8 cellular contexts compared by ENCODE assay signal in the genomic region with DNA sequence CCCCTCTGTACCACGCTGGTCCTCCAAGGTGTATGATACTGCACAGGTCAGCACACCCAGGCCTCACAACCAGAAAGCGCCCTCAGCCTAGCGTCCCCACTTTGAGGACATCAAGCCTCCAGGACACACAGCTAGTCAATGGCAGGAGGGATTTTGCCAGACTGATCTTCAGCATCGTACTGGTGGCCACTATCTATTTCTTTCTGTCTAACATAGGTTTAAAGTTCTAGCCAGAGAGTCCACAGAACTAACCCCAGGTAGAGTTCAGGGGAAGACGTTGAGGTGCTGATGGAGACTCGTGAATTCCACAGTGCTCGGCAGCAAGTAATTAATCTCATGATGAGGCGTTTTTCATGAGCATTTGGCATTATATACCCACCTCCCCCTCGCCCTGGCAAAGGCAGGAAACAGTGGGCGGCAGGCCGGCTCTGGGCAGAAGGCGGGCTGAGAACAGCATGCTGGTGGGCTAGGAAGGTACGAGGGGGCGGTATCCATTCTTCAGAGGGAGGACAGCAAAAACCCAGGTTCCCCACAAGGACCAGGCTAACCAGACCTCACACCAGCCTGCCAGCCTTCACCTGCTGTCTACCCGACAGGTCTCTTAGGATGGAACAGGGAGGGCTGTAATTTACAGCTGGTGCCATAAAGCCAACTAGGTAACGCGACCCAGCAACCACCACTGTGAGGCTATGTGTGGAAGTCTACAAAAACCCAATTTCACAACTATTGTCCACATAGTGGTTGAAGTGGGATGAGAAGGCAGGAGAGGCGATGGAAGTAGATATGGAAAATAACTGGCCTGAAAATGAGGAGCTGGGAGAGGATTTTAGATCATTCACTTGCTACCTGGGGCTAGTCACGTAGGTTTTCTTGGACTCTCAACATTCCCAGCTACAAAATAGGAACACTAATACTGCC. TPM values are rescaled to one million over a fixed set of nuclear protein-coding genes. Genes with fewer than 3 reads are reported as not detected.
DNase-seq lines count a peak whose midpoint lies in the region; ATAC-seq and TF ChIP-seq lines count a peak whose summit lies in the region.

No MANE protein-coding gene starts in this region.

- H3K27me3 Mint-ChIP-seq in CD4-positive, CD25-positive, alpha-beta regulatory T cell, result no peaks in the 10 kb centered on the region

- peaks cover 100% of the 10 kb centered on the region for H3K4me1 ChIP-seq in CD4-positive, CD25-positive, alpha-beta regulatory T cell (ENCODE audit: control insufficient read depth, insufficient read depth, low read length, poor library complexity, severe bottlenecking)
- peaks cover 78% of the 10 kb centered on the region for H3K4me1 ChIP-seq in colonic mucosa
- peaks cover 99 to 100% of the 10 kb centered on the region in 2 experiments for H3K4me1 ChIP-seq in neutrophil (ENCODE audit: control insufficient read depth in 1 of 2, insufficient read depth in 1 of 2, low read depth in 1 of 2, low read length in 1 of 2)

- CTCF ChIA-PET in RWPE1 (lab: Yijun Ruan, JAX), result interaction anchor here (0.9 kb wide), 1 partner anchor 101 kb away, joined by 5 read pairs; no protein-coding TSS in a partner anchor

- H3K27ac Mint-ChIP-seq in CD4-positive, CD25-positive, alpha-beta regulatory T cell, result peak overlapping the region; percentile 93 to 99 (median 98)

- intact Hi-C loops in colonic mucosa (cut with DNase I), result no loop called here

- no peak for TF ChIP-seq CTCF in RWPE1 (conservative IDR thresholded peaks at IDR 0.05; ENCODE audit: low read depth)
- no peak for TF ChIP-seq CTCF in colonic mucosa (IDR thresholded peaks at IDR 0.05)
- TF ChIP-seq CTCF in neutrophil (IDR thresholded peaks at IDR 0.05), result no peak

- no peaks in the 10 kb centered on the region for H3K9me3 ChIP-seq in CD4-positive, CD25-positive, alpha-beta regulatory T cell (ENCODE audit: control insufficient read depth in 2 of 2, low read length in 2 of 2)
- H3K9me3 ChIP-seq in colonic mucosa (no peaks in the 10 kb centered on the region), neutrophil (no peaks in the 10 kb centered on the region)

- H3K36me3 ChIP-seq in CD4-positive, CD25-positive, alpha-beta regulatory T cell (ENCODE audit: control insufficient read depth, insufficient read depth, low read length), result peaks cover 17% of the 10 kb centered on the region
- no peaks in the 10 kb centered on the region for H3K36me3 ChIP-seq in colonic mucosa
- H3K36me3 ChIP-seq in neutrophil, result peaks cover 29% of the 10 kb centered on the region

- H3K27me3 ChIP-seq in CD4-positive, CD25-positive, alpha-beta regulatory T cell (ENCODE audit: control insufficient read depth, insufficient read depth, low read length), result no peaks in the 10 kb centered on the region
- H3K27me3 ChIP-seq in colonic mucosa, result no peaks in the 10 kb centered on the region
- no peaks in the 10 kb centered on the region for H3K27me3 ChIP-seq in neutrophil

- POLR2A ChIA-PET in RWPE1 (lab: Yijun Ruan, JAX; ENCODE audit: low non-redundant PET), result no interaction called here

- H3K4me3 ChIP-seq in CD4-positive, CD25-positive, alpha-beta regulatory T cell (ENCODE audit: low read depth, low read length), result peak overlapping the region; percentile 82
- H3K4me3 ChIP-seq in colonic mucosa, result no peak overlapping the region
- peak overlapping the region; percentile 64 to 73 for H3K4me3 ChIP-seq in neutrophil (ENCODE audit: low read depth in 1 of 2, low read length in 1 of 2)

- H3K36me3 Mint-ChIP-seq in CD4-positive, CD25-positive, alpha-beta regulatory T cell, result peaks cover 28% of the 10 kb centered on the region

- peak overlapping the region; percentile 96 for H3K27ac ChIP-seq in CD4-positive, CD25-positive, alpha-beta regulatory T cell (ENCODE audit: insufficient read depth, low read length, poor library complexity, severe bottlenecking)
- peak overlapping the region; percentile 89 for H3K27ac ChIP-seq in RWPE1
- H3K27ac ChIP-seq in colonic mucosa, result peak overlapping the region; percentile 93
- peak overlapping the region; percentile 99 for H3K27ac ChIP-seq in neutrophil

- peaks cover 49 to 98% (median 75%) of the 10 kb centered on the region in 4 donors for H3K4me1 Mint-ChIP-seq in CD4-positive, CD25-positive, alpha-beta regulatory T cell

- H3K4me3 Mint-ChIP-seq in CD4-positive, CD25-positive, alpha-beta regulatory T cell, result peak overlapping the region; percentile 80 to 93 (median 90)

- H3K9me3 Mint-ChIP-seq in CD4-positive, CD25-positive, alpha-beta regulatory T cell, result no peaks in the 10 kb centered on the region

- no peak for ATAC-seq in CD4-positive, CD25-positive, alpha-beta regulatory T cell (ENCODE audit: low read depth in 2 of 2)
- ATAC-seq in GM21526 (IDR thresholded peaks at IDR 0.05; ENCODE audit: low FRiP score, unreplicated experiment), result no peak

- H3K9ac ChIP-seq in colonic mucosa (ENCODE audit: low read depth in 2 of 2, low read length in 2 of 2), result peak overlapping the region; percentile 50 to 94

- DNase-seq in CD4-positive, CD25-positive, alpha-beta regulatory T cell, result no peak
- no peak for DNase-seq in RWPE1 (ENCODE audit: low spot score)
- DNase-seq in colonic mucosa, result no peak
- DNase-seq in mucosa of gallbladder (ENCODE audit: low spot score), result no peak
- DNase-seq in SKM-1 treated with dmso at 0.1 percent for 144 hours (lab: John Stamatoyannopoulos, UW; ENCODE audit: unreplicated experiment), result no peak
- DNase-seq in D341Med (ENCODE audit: low spot score), result no peak

RNA-seq across cellular contexts. Expression of a gene that starts 18.5 kb away (rescaled TPM):
- total RNA-seq in CD4-positive, CD25-positive, alpha-beta regulatory T cell, result 1,341 TPM
- polyA plus RNA-seq in CD4-positive, CD25-positive, alpha-beta regulatory T cell, result 10 to 100 TPM; 80.0 to 98.9 (median 93.4) TPM
- total RNA-seq in colonic mucosa (100 to 1,000 TPM; 711 to 719 TPM), mucosa of gallbladder (544 TPM)
